25 cellular contexts compared by ENCODE assay signal in the genomic region with DNA sequence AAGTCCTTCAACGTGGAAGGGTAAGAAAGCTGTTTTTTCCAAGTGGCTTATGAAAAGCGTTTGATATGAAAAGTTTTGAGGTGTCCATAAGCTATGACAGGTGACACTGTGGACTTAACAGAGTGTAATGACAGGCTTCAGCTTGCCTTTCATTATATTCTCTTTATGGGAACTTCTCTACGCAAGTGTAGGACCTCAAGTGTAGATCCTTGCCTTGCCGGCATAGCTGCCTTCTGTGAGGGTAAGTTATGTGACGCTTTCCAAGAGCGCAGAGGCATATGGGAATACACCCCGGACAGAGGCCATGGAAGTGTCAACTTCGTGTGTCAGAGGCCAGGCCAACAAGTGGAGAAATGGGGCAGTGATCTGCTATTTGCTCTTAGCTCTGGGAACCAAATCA.
"Had no signal": no experiment of that assay in that cellular context is flagged by ENCODE, and none has a peak within 500 bp of the region (broad histone marks: within the 10 kb centered on the region; RNA-seq: fewer than 3 reads in every experiment).

No MANE protein-coding gene starts in this region.

- H3K27me3 ChIP-seq: SJSA1 had no signal

- H3K27me3 Mint-ChIP-seq: IgD-negative memory B cell had no signal

- H3K27ac ChIP-seq: HL-60, SJSA1, SK-N-MC had no signal

- H3K9me3 ChIP-seq: SJSA1 had no signal

- H3K9me3 Mint-ChIP-seq: IgD-negative memory B cell had no signal

- DNase-seq: KBM-7, MV-4-11, NCI-H1048, NCI-H1105, NCI-H1417 treated with DMSO at 0.1 percent for 48 hours, NCI-H146, NCI-H1694 treated with DMSO at 0.1 percent for 48 hours, NCI-H1930, NCI-H2081, NCI-H2107, NCI-H226, NCI-H446, NCI-H510A, NCI-H524 treated with DMSO at 0.1 percent for 48 hours, NCI-H69, NCI-H774, Right ventricle myocardium superior, RPMI8226, SIG-M5 had no signal

- FAIRE-seq: HTR-8/SVneo, RCC 7860 had no signal

- H3K4me3 ChIP-seq: SJSA1, SK-N-MC had no signal

- H3K4me1 Mint-ChIP-seq: IgD-negative memory B cell had no signal

- H3K4me3 Mint-ChIP-seq: IgD-negative memory B cell had no signal

- H3K4me1 ChIP-seq: SJSA1 had no signal
